In the genomic region with DNA sequence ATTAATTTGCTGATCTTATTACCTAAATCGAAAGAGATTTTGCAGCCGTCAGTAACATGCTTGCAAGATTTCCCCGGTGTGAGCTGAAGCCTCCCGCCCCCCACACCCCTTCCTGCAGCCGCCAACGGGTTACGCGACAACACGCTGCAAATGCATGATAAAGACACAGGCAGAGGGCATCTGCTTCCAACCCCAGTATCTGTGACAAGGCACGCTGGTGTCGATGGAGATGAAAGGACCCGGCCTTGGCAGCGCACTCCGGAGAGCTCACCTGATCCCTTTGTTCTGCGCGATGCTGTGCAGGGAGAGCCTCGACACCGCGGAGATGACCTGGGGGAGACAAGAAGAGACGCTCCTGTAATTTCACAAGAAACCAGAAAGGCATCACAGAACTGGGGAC, we compare ENCODE assay signal across 18 cellular contexts.
"Had no signal": no experiment of that assay in that cellular context is flagged by ENCODE, and none has a peak within 500 bp of the region (broad histone marks: within the 10 kb centered on the region; RNA-seq: fewer than 3 reads in every experiment).

No MANE protein-coding gene starts in this region.

- DNase-seq: activated CD4-positive, alpha-beta T cell treated with anti-CD3 and anti-CD28 coated beads for 4 hours; activated CD8-positive, alpha-beta memory T cell treated with anti-CD3 and anti-CD28 coated beads, Interleukin-2, amount 50 U/mL, for 48 hours; activated CD8-positive, alpha-beta T cell treated with anti-CD3 and anti-CD28 coated beads for 36 hours; activated naive CD8-positive, alpha-beta T cell treated with anti-CD3 and anti-CD28 coated beads, Interleukin-2, amount 10 ng/mL, durations not matched to agents 7 days and 5 days; aorta; esophagus squamous epithelium; foreskin fibroblast; heart left ventricle; islet precursor cell; left ventricle myocardium inferior; mesenchymal stem cell; nephron progenitor cell; ovary; stimulated activated CD4-positive, alpha-beta T cell treated with anti-CD3 and anti-CD28 coated beads, Interleukin-2, amount 100 ng/mL, for 48 hours; stimulated activated CD8-positive, alpha-beta memory T cell treated with anti-CD3 and anti-CD28 coated beads, Interleukin-4, amount 100 ng/mL, for 48 hours; upper lobe of right lung had no signal

- H3K4me3 ChIP-seq: esophagus squamous epithelium, heart left ventricle, left ventricle myocardium inferior, ovary, upper lobe of right lung had no signal

- H3K36me3 Mint-ChIP-seq: activated naive CD8-positive, alpha-beta T cell treated with anti-CD3 and anti-CD28 coated beads, Interleukin-2, amount 10 ng/mL, durations not matched to agents 7 days and 5 days had no signal

- H3K9me3 ChIP-seq: esophagus squamous epithelium, ovary, upper lobe of right lung had no signal

- H3K27me3 Mint-ChIP-seq: activated CD8-positive, alpha-beta T cell treated with anti-CD3 and anti-CD28 coated beads for 36 hours; stimulated activated naive CD8-positive, alpha-beta T cell treated with anti-CD3 and anti-CD28 coated beads, Interleukin-15, Interleukin-2, amounts not matched to agents 100 ng/mL and 50 ng/mL, for 24 hours had no signal

- H3K27ac ChIP-seq: esophagus squamous epithelium, left ventricle myocardium inferior, ovary, upper lobe of right lung, VCaP had no signal

- H3K36me3 ChIP-seq: esophagus squamous epithelium, heart left ventricle, ovary, upper lobe of right lung had no signal

- H3K9me3 Mint-ChIP-seq: activated naive CD8-positive, alpha-beta T cell treated with anti-CD3 and anti-CD28 coated beads, Interleukin-2, amount 10 ng/mL, durations not matched to agents 7 days and 5 days had no signal

- ATAC-seq: activated CD8-positive, alpha-beta T cell treated with anti-CD3 and anti-CD28 coated beads for 36 hours; heart left ventricle had no signal

- H3K27ac Mint-ChIP-seq: activated CD8-positive, alpha-beta T cell treated with anti-CD3 and anti-CD28 coated beads for 36 hours; activated naive CD8-positive, alpha-beta T cell treated with anti-CD3 and anti-CD28 coated beads, Interleukin-2, amount 10 ng/mL, durations not matched to agents 7 days and 5 days; nephron progenitor cell; stimulated activated naive CD8-positive, alpha-beta T cell treated with anti-CD3 and anti-CD28 coated beads, Interleukin-15, Interleukin-2, amounts not matched to agents 100 ng/mL and 50 ng/mL, for 24 hours had no signal

- H3K27me3 ChIP-seq: esophagus squamous epithelium, heart left ventricle, ovary, upper lobe of right lung had no signal

- H3K4me3 Mint-ChIP-seq: activated CD8-positive, alpha-beta T cell treated with anti-CD3 and anti-CD28 coated beads for 36 hours; activated naive CD8-positive, alpha-beta T cell treated with anti-CD3 and anti-CD28 coated beads, Interleukin-2, amount 10 ng/mL, durations not matched to agents 7 days and 5 days; nephron progenitor cell; stimulated activated naive CD8-positive, alpha-beta T cell treated with anti-CD3 and anti-CD28 coated beads, Interleukin-15, Interleukin-2, amounts not matched to agents 100 ng/mL and 50 ng/mL, for 24 hours had no signal
